ENCODE assay signal across 8 cellular contexts in genomic region chr9:70639853-70640814, GRCh38.
A peak's percentile ranks its signal among the peaks of the same experiment; 100 is the strongest.
DNase-seq lines count a peak whose midpoint lies in the region; ATAC-seq and TF ChIP-seq lines count a peak whose summit lies in the region.

No MANE protein-coding gene starts in this region.

- H3K4me3 ChIP-seq in OCI-LY3 (ENCODE audit: low read length), result no peak overlapping the region

- H3K79me2 ChIP-seq in OCI-LY3 (ENCODE audit: low read length), result no peaks in the 10 kb centered on the region

- TF ChIP-seq CTCF in OCI-LY3 (IDR thresholded peaks at IDR 0.05; ENCODE audit: low read depth, low read length) (peak; percentile 73), endothelial cell (IDR thresholded peaks at IDR 0.05; ENCODE audit: unreplicated experiment) (peak; percentile 62)

- peak; percentile 69 for DNase-seq in ELR (ENCODE audit: low read depth)
- DNase-seq in endothelial cell (ENCODE audit: low spot score), result peak; percentile 29
- DNase-seq in myocyte (ENCODE audit: low read depth), result peak; percentile 75
- DNase-seq in activated naive CD4-positive, alpha-beta T cell treated with anti-CD3 and anti-CD28 coated beads, Interleukin-2, amount 10 ng/mL, durations not matched to agents 7 days and 5 days, result no peak

- no peaks in the 10 kb centered on the region for H3K27me3 ChIP-seq in OCI-LY3 (ENCODE audit: low read depth, low read length)

- no peaks in the 10 kb centered on the region for H4K20me1 ChIP-seq in OCI-LY3 (ENCODE audit: insufficient read depth, low read length)

- H3K9ac ChIP-seq in OCI-LY3 (ENCODE audit: low read length), result no peak overlapping the region

- no peak overlapping the region for H3K27ac ChIP-seq in OCI-LY3 (ENCODE audit: low read length)

- H3K4me3 Mint-ChIP-seq in endothelial cell (ENCODE audit: unreplicated experiment), result no peak overlapping the region
- no peak overlapping the region for H3K4me3 Mint-ChIP-seq in activated naive CD4-positive, alpha-beta T cell treated with anti-CD3 and anti-CD28 coated beads, Interleukin-2, amount 10 ng/mL, durations not matched to agents 7 days and 5 days

- H3K27me3 Mint-ChIP-seq in endothelial cell (ENCODE audit: unreplicated experiment), result no peaks in the 10 kb centered on the region
- peaks cover 4% of the 10 kb centered on the region for H3K27me3 Mint-ChIP-seq in activated naive CD4-positive, alpha-beta T cell treated with anti-CD3 and anti-CD28 coated beads, Interleukin-2, amount 10 ng/mL, durations not matched to agents 7 days and 5 days

- no peaks in the 10 kb centered on the region for H3K36me3 Mint-ChIP-seq in endothelial cell (ENCODE audit: low read depth, unreplicated experiment)
- H3K36me3 Mint-ChIP-seq in activated naive CD4-positive, alpha-beta T cell treated with anti-CD3 and anti-CD28 coated beads, Interleukin-2, amount 10 ng/mL, durations not matched to agents 7 days and 5 days, result no peaks in the 10 kb centered on the region

- peak; percentile 57 for ATAC-seq in HG03159 (IDR thresholded peaks at IDR 0.05; ENCODE audit: unreplicated experiment)
- ATAC-seq in GM18873 (IDR thresholded peaks at IDR 0.05; ENCODE audit: low FRiP score, unreplicated experiment), result no peak
- ATAC-seq in GM18498 (IDR thresholded peaks at IDR 0.05; ENCODE audit: unreplicated experiment), result no peak

- H3K36me3 ChIP-seq in OCI-LY3 (replicated peaks; ENCODE audit: low read depth, low read length), result no peaks in the 10 kb centered on the region

- no peaks in the 10 kb centered on the region for H3K9me3 Mint-ChIP-seq in endothelial cell (ENCODE audit: unreplicated experiment)
- H3K9me3 Mint-ChIP-seq in activated naive CD4-positive, alpha-beta T cell treated with anti-CD3 and anti-CD28 coated beads, Interleukin-2, amount 10 ng/mL, durations not matched to agents 7 days and 5 days, result no peaks in the 10 kb centered on the region

- H3K4me2 ChIP-seq in OCI-LY3 (ENCODE audit: low read length), result no peak overlapping the region

- no peak overlapping the region for H2AFZ ChIP-seq in OCI-LY3 (ENCODE audit: low read depth, low read length)

- H3K27ac Mint-ChIP-seq in endothelial cell (ENCODE audit: unreplicated experiment), result no peak overlapping the region
- no peak overlapping the region for H3K27ac Mint-ChIP-seq in activated naive CD4-positive, alpha-beta T cell treated with anti-CD3 and anti-CD28 coated beads, Interleukin-2, amount 10 ng/mL, durations not matched to agents 7 days and 5 days

- CTCF ChIA-PET in activated naive CD4-positive, alpha-beta T cell treated with anti-CD3 and anti-CD28 coated beads, Interleukin-2, amount 10 ng/mL, durations not matched to agents 7 days and 5 days (lab: Charles Lee), result interaction anchor here (0.6 to 2.0 kb wide), 11 partner anchors 9 to 645 kb away, joined by 3 to 12 read pairs (median 3); no protein-coding TSS in a partner anchor

- H3K9me3 ChIP-seq in OCI-LY3 (ENCODE audit: insufficient read depth, low read length), result no peaks in the 10 kb centered on the region

- no peaks in the 10 kb centered on the region for H3K4me1 Mint-ChIP-seq in endothelial cell (ENCODE audit: unreplicated experiment)
- H3K4me1 Mint-ChIP-seq in activated naive CD4-positive, alpha-beta T cell treated with anti-CD3 and anti-CD28 coated beads, Interleukin-2, amount 10 ng/mL, durations not matched to agents 7 days and 5 days, result no peaks in the 10 kb centered on the region

- no peaks in the 10 kb centered on the region for H3K4me1 ChIP-seq in OCI-LY3 (ENCODE audit: low read length)
